Comparison of ENCODE assay signal across 8 cellular contexts in the genomic region with DNA sequence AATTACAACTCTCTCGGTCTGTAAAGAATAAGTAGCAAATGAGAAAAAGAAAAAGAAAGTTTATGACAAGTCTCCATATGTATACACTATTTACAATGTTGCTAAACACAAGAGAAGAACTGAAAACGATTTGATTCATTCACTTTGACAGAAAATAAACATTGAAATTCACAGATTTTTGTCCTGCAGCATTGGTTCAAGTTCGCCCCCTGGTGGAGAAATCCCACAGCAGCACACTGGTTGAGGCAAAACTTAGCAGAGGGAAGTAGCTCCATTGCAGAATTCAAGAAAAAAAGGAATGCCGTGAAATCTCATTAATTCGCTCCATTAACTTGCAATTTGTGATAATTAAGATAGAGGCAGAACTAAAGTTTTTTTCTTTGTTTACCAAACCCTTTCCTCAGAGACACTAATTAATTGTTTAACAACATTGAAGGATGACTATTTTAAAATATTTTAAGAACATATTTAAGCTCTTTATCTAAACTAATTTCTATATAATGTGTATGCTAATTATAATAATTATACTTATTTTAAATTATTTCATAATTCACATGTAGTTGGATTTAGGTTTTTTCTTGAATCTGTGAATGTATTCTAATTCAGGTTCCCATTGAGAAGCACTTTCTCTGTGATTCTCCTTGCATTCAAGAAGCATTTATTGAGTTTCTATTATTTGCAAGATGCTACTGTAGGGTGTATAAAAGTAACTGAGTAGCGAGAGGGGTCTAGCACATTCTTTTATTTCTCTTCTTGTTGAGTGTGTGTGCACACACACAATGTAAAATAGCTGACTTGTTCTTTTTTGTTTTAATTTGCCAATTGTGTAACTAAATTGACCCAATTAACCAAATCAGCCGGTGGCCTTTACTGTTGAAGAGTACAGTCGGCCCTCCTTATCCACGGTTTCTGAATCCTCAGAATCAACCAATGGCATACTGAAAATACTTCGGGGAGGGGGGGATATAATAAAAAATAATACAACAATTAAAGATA.
DNase-seq lines count a peak whose midpoint lies in the region; ATAC-seq and TF ChIP-seq lines count a peak whose summit lies in the region.

No MANE protein-coding gene starts in this region.

- BruUV-seq in IMR-90 (replicated peaks; lab: Mats Ljungman, UMichigan), result no TSS peak

- no peak overlapping the region for H4K8ac ChIP-seq in IMR-90 (ENCODE audit: low read depth in 2 of 2, low read length in 2 of 2)

- H4K20me1 ChIP-seq in IMR-90 (ENCODE audit: insufficient read depth, low read length) (no peaks in the 10 kb centered on the region), hepatocyte (ENCODE audit: insufficient read depth, poor library complexity, severe bottlenecking) (no peaks in the 10 kb centered on the region), smooth muscle cell (ENCODE audit: low read depth) (no peaks in the 10 kb centered on the region)

- no peak overlapping the region for H2AFZ ChIP-seq in IMR-90 (replicated peaks; ENCODE audit: low read length, poor library complexity)
- no peak overlapping the region for H2AFZ ChIP-seq in hepatocyte
- no peak overlapping the region for H2AFZ ChIP-seq in smooth muscle cell (ENCODE audit: low read depth)

- no peak overlapping the region for H3K4me2 ChIP-seq in IMR-90 (ENCODE audit: low read depth, low read length)
- peak overlapping the region; percentile 32 for H3K4me2 ChIP-seq in hepatocyte
- H3K4me2 ChIP-seq in smooth muscle cell, result peak overlapping the region; percentile 45

- H3K27me3 Mint-ChIP-seq in T-cell, result peaks cover 15 to 17% of the 10 kb centered on the region in 2 donors

- H4K5ac ChIP-seq in IMR-90 (ENCODE audit: low read depth, low read length), result no peak overlapping the region

- no peak overlapping the region for H2BK5ac ChIP-seq in IMR-90 (ENCODE audit: low read depth, low read length, poor library complexity, severe bottlenecking)

- no peak overlapping the region for H3K18ac ChIP-seq in IMR-90 (ENCODE audit: low read depth, low read length)

- in situ Hi-C loops in IMR-90 (cut with MboI; ENCODE audit: low sequenced_read_pairs), result no loop called here

- TF ChIP-seq RAD21 in IMR-90 (IDR thresholded peaks at IDR 0.05; ENCODE audit: low read length), result peak; percentile 64

- H3K27ac Mint-ChIP-seq in T-cell, result no peak overlapping the region

- no peaks in the 10 kb centered on the region for H3K9me2 ChIP-seq in hepatocyte (replicated peaks; ENCODE audit: insufficient read depth)

- no CpG with 5 or more reads among the region's 10 CpGs for WGBS in IMR-90 (ENCODE audit: extremely low coverage in 2 of 2, insufficient read length in 1 of 2), 2 experiments
- 38% methylated on average over 10 of the region's 10 CpGs for WGBS in hepatocyte (ENCODE audit: low lambda C conversion rate, missing lambda C conversion rate)
- WGBS in smooth muscle cell (ENCODE audit: low lambda C conversion rate), result 36% methylated on average over 10 of the region's 10 CpGs

- H2AK5ac ChIP-seq in IMR-90 (ENCODE audit: low read depth, low read length), result no peak overlapping the region

- POLR2A ChIA-PET in IMR-90 (lab: Charles Lee; ENCODE audit: unreplicated experiment) (no interaction called here), T-cell (lab: Charles Lee) (interaction anchor here in 1 of 2 donors (0.6 kb wide), 1 partner anchor 1022 kb away, joined by 4 read pairs; no protein-coding TSS in a partner anchor)

- ATAC-seq in GM18502 (IDR thresholded peaks at IDR 0.05; ENCODE audit: poor library complexity, unreplicated experiment) (peak; percentile 68), IMR-90 (ENCODE audit: low read depth) (peak; percentile 79), T-cell (replicated peaks in 1 of 4) (no peak)

- intact Hi-C loops in IMR-90 (cut with micrococcal nuclease), result loop anchor here (1.0 to 5.0 kb wide), 4 partner anchors 108 to 1571 kb away; no protein-coding TSS in a partner anchor
- intact Hi-C loops in ascending aorta (cut with DNase I), result loop anchor here (1.0 kb wide), 1 partner anchor 108 kb away; no protein-coding TSS in a partner anchor

- H3K79me1 ChIP-seq in IMR-90 (ENCODE audit: low read depth in 1 of 2, low read length in 2 of 2), result no peaks in the 10 kb centered on the region

- TF ChIP-seq POLR2A in IMR-90 (IDR thresholded peaks at IDR 0.05; ENCODE audit: low read depth, low read length), result no peak

- H3K9me3 Mint-ChIP-seq in T-cell, result no peaks in the 10 kb centered on the region

- H3K36me3 ChIP-seq in IMR-90 (ENCODE audit: control insufficient read depth, insufficient read depth, low read length), result no peaks in the 10 kb centered on the region
- peaks cover 0 to 5% of the 10 kb centered on the region in 2 donors for H3K36me3 ChIP-seq in ascending aorta
- H3K36me3 ChIP-seq in hepatocyte (replicated peaks; ENCODE audit: insufficient read depth, low read depth), result no peaks in the 10 kb centered on the region
- no peaks in the 10 kb centered on the region for H3K36me3 ChIP-seq in smooth muscle cell (ENCODE audit: low read depth)

- no peak overlapping the region for H2BK15ac ChIP-seq in IMR-90 (ENCODE audit: low read depth, low read length)

- dilution Hi-C loops in IMR-90 (cut with HindIII; ENCODE audit: low sequenced_read_pairs, unreplicated experiment), result no loop called here

- H3K4me3 ChIP-seq in IMR-90 (ENCODE audit: insufficient read depth, low read depth, low read length) (no peak overlapping the region), ascending aorta (no peak overlapping the region), hepatocyte (no peak overlapping the region), smooth muscle cell (no peak overlapping the region)

- H2BK20ac ChIP-seq in IMR-90 (ENCODE audit: low read depth, low read length), result no peak overlapping the region

- TF ChIP-seq CTCF in AG09319 (IDR thresholded peaks at IDR 0.05; ENCODE audit: low read depth, low read length) (peak; percentile 100), IMR-90 (conservative IDR thresholded peaks at IDR 0.05; ENCODE audit: low read depth, low read length) (peak; percentile 92), ascending aorta (IDR thresholded peaks at IDR 0.05) (peak; percentile 64 to 97 (median 86)), hepatocyte (IDR thresholded peaks at IDR 0.05; ENCODE audit: poor library complexity) (peak; percentile 98), smooth muscle cell (IDR thresholded peaks at IDR 0.05; ENCODE audit: borderline replicate concordance, insufficient read depth, poor library complexity, severe bottlenecking) (peak; percentile 99)

- H3K9me3 ChIP-seq in IMR-90 (ENCODE audit: control insufficient read depth, insufficient read depth, low read length) (no peaks in the 10 kb centered on the region), ascending aorta (no peaks in the 10 kb centered on the region), hepatocyte (ENCODE audit: low read depth) (no peaks in the 10 kb centered on the region), smooth muscle cell (replicated peaks; ENCODE audit: low read depth) (no peaks in the 10 kb centered on the region)

- H3K9ac ChIP-seq in IMR-90 (ENCODE audit: low read depth, low read length) (no peak overlapping the region), smooth muscle cell (ENCODE audit: low read depth) (no peak overlapping the region)

- DNase-seq in AG09319 (ENCODE audit: extremely low read depth, low read depth), result peak; percentile 20
- peak; percentile 61 for DNase-seq in IMR-90
- peak in 32 of 34 experiments; percentile 11 to 59 (median 42) for DNase-seq in T-cell
- DNase-seq in ascending aorta (ENCODE audit: low spot score in 2 of 2), result peak in 1 of 2 donors; percentile 84
- peak; percentile 82 for DNase-seq in hepatocyte (ENCODE audit: low spot score)
- DNase-seq in smooth muscle cell (lab: John Stamatoyannopoulos, UW; ENCODE audit: unreplicated experiment), result peak; percentile 20
- DNase-seq in 8988T, result no peak

- H3K4me3 Mint-ChIP-seq in T-cell, result no peak overlapping the region

- H3K27ac ChIP-seq in IMR-90 (ENCODE audit: insufficient read depth, low read length) (no peak overlapping the region), ascending aorta (no peak overlapping the region), hepatocyte (no peak overlapping the region), smooth muscle cell (ENCODE audit: low read depth) (no peak overlapping the region)

- H3K79me2 ChIP-seq in hepatocyte (no peaks in the 10 kb centered on the region), smooth muscle cell (ENCODE audit: low read depth) (no peaks in the 10 kb centered on the region)

- H3K4me1 Mint-ChIP-seq in T-cell, result no peaks in the 10 kb centered on the region

- H3K36me3 Mint-ChIP-seq in T-cell, result no peaks in the 10 kb centered on the region

- H3K27me3 ChIP-seq in IMR-90 (ENCODE audit: control insufficient read depth, insufficient read depth, low read length) (peaks cover 8% of the 10 kb centered on the region), ascending aorta (no peaks in the 10 kb centered on the region), hepatocyte (no peaks in the 10 kb centered on the region), smooth muscle cell (ENCODE audit: low read depth) (peaks cover 4% of the 10 kb centered on the region)

- no peak overlapping the region for H2BK120ac ChIP-seq in IMR-90 (ENCODE audit: low read depth, low read length)

- no peaks in the 10 kb centered on the region for H3F3A ChIP-seq in smooth muscle cell (ENCODE audit: low read depth)

- CTCF ChIA-PET in IMR-90 (lab: Yijun Ruan, JAX), result interaction anchor here (0.5 to 2.1 kb wide), 25 partner anchors 8 to 1928 kb away, joined by 3 to 12 read pairs (median 4); no protein-coding TSS in a partner anchor
- CTCF ChIA-PET in T-cell (lab: Charles Lee), result interaction anchor here (0.6 to 1.6 kb wide), 20 partner anchors 11 to 1573 kb away, joined by 3 to 8 read pairs (median 4); no protein-coding TSS in a partner anchor

- H3K23ac ChIP-seq in IMR-90 (ENCODE audit: low read depth, low read length), result no peak overlapping the region

- no peak overlapping the region for H3K4ac ChIP-seq in IMR-90 (ENCODE audit: low read depth, low read length)

- no peak overlapping the region for H4K91ac ChIP-seq in IMR-90 (ENCODE audit: insufficient read depth, low read depth, low read length)

- no peaks in the 10 kb centered on the region for H3K4me1 ChIP-seq in IMR-90 (ENCODE audit: control insufficient read depth, insufficient read depth, low read length)
- no peaks in the 10 kb centered on the region for H3K4me1 ChIP-seq in ascending aorta
- no peaks in the 10 kb centered on the region for H3K4me1 ChIP-seq in hepatocyte (ENCODE audit: insufficient read depth)
- H3K4me1 ChIP-seq in smooth muscle cell (ENCODE audit: low read depth), result peaks cover 16% of the 10 kb centered on the region

- no peak overlapping the region for H3K14ac ChIP-seq in IMR-90 (replicated peaks; ENCODE audit: low read depth, low read length)

- no peaks in the 10 kb centered on the region for H3K9me1 ChIP-seq in IMR-90 (ENCODE audit: insufficient read depth, low read length)

- no peak overlapping the region for H2AK9ac ChIP-seq in IMR-90 (replicated peaks; ENCODE audit: low read depth, low read length, poor library complexity)

- H3K56ac ChIP-seq in IMR-90 (ENCODE audit: extremely low read depth, insufficient read depth, low read length), result no peak overlapping the region

TF ChIP-seq in IMR-90, 13 proteins besides CTCF, POLR2A, EP300 and RAD21 (continues in another document):
- no peak for TF ChIP-seq BHLHE40 (IDR thresholded peaks at IDR 0.05; ENCODE audit: low read depth, low read length)
- TF ChIP-seq SMC3 (IDR thresholded peaks at IDR 0.05; ENCODE audit: low read depth, low read length), result peak; percentile 84
- no peak for TF ChIP-seq NFE2L2 (IDR thresholded peaks at IDR 0.05; ENCODE audit: low read depth, low read length)

Comparison
In these comparisons a context has a peak if more than half of its experiments do, and no peak if none do; other contexts are left out.
1. ATAC-seq: peak in GM18502 (single experiment) and IMR-90 (single experiment); none in T-cell (0 of 4).
2. Peak in every context shown above with its lines, with median percentiles within 50 percentile points of each other: CTCF ChIP-seq.